7 cellular contexts compared by ENCODE assay signal in the genomic region with DNA sequence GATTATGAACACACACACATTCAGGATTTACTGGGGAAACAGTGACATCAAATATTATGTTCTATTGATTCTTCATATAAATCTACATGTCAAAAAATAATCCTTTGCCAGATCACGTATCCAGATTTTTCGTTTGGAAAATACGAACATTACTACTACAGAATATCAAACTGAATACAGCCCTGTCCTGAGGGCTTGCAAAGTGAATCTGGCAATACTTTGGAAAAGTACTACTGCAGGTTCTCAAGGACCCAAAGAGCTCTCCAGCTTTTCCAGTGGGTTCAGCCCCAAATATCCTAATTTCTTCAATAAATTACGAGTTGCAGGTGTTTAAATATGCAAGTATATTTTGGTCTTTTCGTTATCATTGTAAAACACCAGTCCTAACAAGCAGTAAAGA. TPM values are rescaled to one million over a fixed set of nuclear protein-coding genes. Genes with fewer than 3 reads are reported as not detected.
A peak's percentile ranks its signal among the peaks of the same experiment; 100 is the strongest.
DNase-seq lines count a peak whose midpoint lies in the region; ATAC-seq and TF ChIP-seq lines count a peak whose summit lies in the region.

No MANE protein-coding gene starts in this region.

- no peaks in the 10 kb centered on the region for H3K9me3 ChIP-seq in gastroesophageal sphincter
- no peaks in the 10 kb centered on the region for H3K9me3 ChIP-seq in skeletal muscle satellite cell (replicated peaks; ENCODE audit: low read length)

- no peak for TF ChIP-seq POLR2A in gastroesophageal sphincter (IDR thresholded peaks at IDR 0.05)

- TF ChIP-seq CTCF in gastroesophageal sphincter (IDR thresholded peaks at IDR 0.05): no peak

- H3K4me1 ChIP-seq in gastroesophageal sphincter (peaks cover 10 to 44% (median 13%) of the 10 kb centered on the region in 3 donors), skeletal muscle satellite cell (ENCODE audit: control insufficient read depth, insufficient read depth, low read length) (peaks cover 8% of the 10 kb centered on the region)

- H3K27ac ChIP-seq in gastroesophageal sphincter: peak overlapping the region; percentile 78 to 90 (median 86)

- peak overlapping the region; percentile 83 for H3K4me2 ChIP-seq in skeletal muscle satellite cell (ENCODE audit: low read length)

- H3K36me3 ChIP-seq in gastroesophageal sphincter (no peaks in the 10 kb centered on the region), skeletal muscle satellite cell (ENCODE audit: insufficient read depth, low read length) (no peaks in the 10 kb centered on the region)

- WGBS in gastroesophageal sphincter (ENCODE audit: low coverage in 1 of 2), 2 donors: 10 to 13% methylated on average over 5 of the region's 5 CpGs

- no peak for DNase-seq in stimulated activated naive CD4-positive, alpha-beta T cell treated with Interleukin-2 at 50 U/mL for 16 hours (lab: John Stamatoyannopoulos, UW)
- no peak for DNase-seq in HK-2 (ENCODE audit: unreplicated experiment)

- H3K9ac ChIP-seq in skeletal muscle satellite cell (ENCODE audit: low read depth, low read length): peak overlapping the region; percentile 94

- H3K4me3 ChIP-seq in gastroesophageal sphincter (peak overlapping the region; percentile 88 to 99), skeletal muscle satellite cell (ENCODE audit: low read length) (peak overlapping the region; percentile 97)

- peaks cover 5% of the 10 kb centered on the region for H3K27me3 ChIP-seq in gastroesophageal sphincter
- H3K27me3 ChIP-seq in skeletal muscle satellite cell (ENCODE audit: control insufficient read depth, insufficient read depth, low read length): peaks cover under 1% of the 10 kb centered on the region

- no peak for TF ChIP-seq EP300 in gastroesophageal sphincter (IDR thresholded peaks at IDR 0.05)

- ATAC-seq in GM18508 (IDR thresholded peaks at IDR 0.05; ENCODE audit: insufficient read depth, unreplicated experiment): peak; percentile 24
- ATAC-seq in HG02759 (IDR thresholded peaks at IDR 0.05; ENCODE audit: unreplicated experiment): peak; percentile 16
- peak; percentile 59 for ATAC-seq in SK-N-SH treated with all-trans-retinoic acid at 6 μM for 48 hours
- ATAC-seq in gastroesophageal sphincter: no peak

TF ChIP-seq in SK-N-SH treated with all-trans-retinoic acid at 6 μM for 48 hours, 23 proteins besides CTCF, POLR2A, EP300 and RAD21:
- TF ChIP-seq ZFP30 (CRISPR knock-in tag; IDR thresholded peaks at IDR 0.05): no peak
- TF ChIP-seq, protein P1, sequence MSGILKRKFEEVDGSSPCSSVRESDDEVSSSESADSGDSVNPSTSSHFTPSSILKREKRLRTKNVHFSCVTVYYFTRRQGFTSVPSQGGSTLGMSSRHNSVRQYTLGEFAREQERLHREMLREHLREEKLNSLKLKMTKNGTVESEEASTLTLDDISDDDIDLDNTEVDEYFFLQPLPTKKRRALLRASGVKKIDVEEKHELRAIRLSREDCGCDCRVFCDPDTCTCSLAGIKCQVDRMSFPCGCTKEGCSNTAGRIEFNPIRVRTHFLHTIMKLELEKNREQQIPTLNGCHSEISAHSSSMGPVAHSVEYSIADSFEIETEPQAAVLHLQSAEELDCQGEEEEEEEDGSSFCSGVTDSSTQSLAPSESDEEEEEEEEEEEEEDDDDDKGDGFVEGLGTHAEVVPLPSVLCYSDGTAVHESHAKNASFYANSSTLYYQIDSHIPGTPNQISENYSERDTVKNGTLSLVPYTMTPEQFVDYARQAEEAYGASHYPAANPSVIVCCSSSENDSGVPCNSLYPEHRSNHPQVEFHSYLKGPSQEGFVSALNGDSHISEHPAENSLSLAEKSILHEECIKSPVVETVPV (CRISPR knock-in tag; IDR thresholded peaks at IDR 0.05): no peak

RNA-seq across cellular contexts. Expression of gene NDUFS4, which starts 0.4 kb away (rescaled TPM):
- 100 to 1,000 TPM in 3 of 4 donors, 10 to 100 TPM in 1; 72.7 to 150 (median 123) TPM for total RNA-seq in gastroesophageal sphincter
- 74.0 and 80.2 TPM in 2 replicates for total RNA-seq in skeletal muscle satellite cell (2012; rRNA removed)
